ENCODE assay signal across 24 cellular contexts in genomic region chr2:43522177-43522576, GRCh38.
"Had no signal": no experiment of that assay in that cellular context is flagged by ENCODE, and none has a peak within 500 bp of the region (broad histone marks: within the 10 kb centered on the region; RNA-seq: fewer than 3 reads in every experiment).

No MANE protein-coding gene starts in this region.

- DNase-seq: cortex of kidney; effector memory CD8-positive, alpha-beta T cell; foreskin fibroblast; gastrocnemius medialis; head of caudate nucleus; naive thymus-derived CD8-positive, alpha-beta T cell; nephron progenitor cell; nucleus accumbens; stimulated activated CD4-positive, alpha-beta T cell treated with anti-CD3 and anti-CD28 coated beads, Interleukin-12 subunit alpha, Interleukin-12 subunit beta, amount 100 ng/mL, for 4 hours; stimulated activated CD4-positive, alpha-beta T cell treated with anti-CD3 and anti-CD28 coated beads, Interleukin-1b, Interleukin-23, amount 100 ng/mL, for 48 hours; stimulated activated CD4-positive, alpha-beta T cell treated with anti-CD3 and anti-CD28 coated beads, Interleukin-4, amount 100 ng/mL, for 1 hour; stimulated activated CD8-positive, alpha-beta memory T cell treated with anti-CD3 and anti-CD28 coated beads, Interleukin-4, amount 100 ng/mL, for 48 hours; stimulated activated naive CD4-positive, alpha-beta T cell; stimulated activated naive CD8-positive, alpha-beta T cell treated with anti-CD3 and anti-CD28 coated beads, Interleukin-15, amount 100 ng/mL, for 72 hours; thyroid gland; trophoblast cell had no signal

- H3K4me1 Mint-ChIP-seq: nephron progenitor cell; stimulated activated naive CD8-positive, alpha-beta T cell treated with anti-CD3 and anti-CD28 coated beads, Interleukin-15, amount 100 ng/mL, for 72 hours had no signal

- H3K27me3 Mint-ChIP-seq: effector memory CD8-positive, alpha-beta T cell; naive thymus-derived CD8-positive, alpha-beta T cell; stimulated activated naive CD8-positive, alpha-beta T cell treated with anti-CD3 and anti-CD28 coated beads, Interleukin-15, amount 100 ng/mL, for 72 hours had no signal

- H3K4me3 Mint-ChIP-seq: effector memory CD8-positive, alpha-beta T cell; naive thymus-derived CD8-positive, alpha-beta T cell; nephron progenitor cell; stimulated activated naive CD8-positive, alpha-beta T cell treated with anti-CD3 and anti-CD28 coated beads, Interleukin-15, amount 100 ng/mL, for 72 hours had no signal

- H3K27me3 ChIP-seq: gastrocnemius medialis, right atrium auricular region, suprapubic skin, thyroid gland had no signal

- H3K36me3 ChIP-seq: prostate gland, right atrium auricular region, thyroid gland had no signal

- ATAC-seq: effector memory CD8-positive, alpha-beta T cell; esophagus mucosa; gastrocnemius medialis; left lobe of liver; naive thymus-derived CD8-positive, alpha-beta T cell; sciatic nerve; stimulated activated naive CD8-positive, alpha-beta T cell treated with anti-CD3 and anti-CD28 coated beads, Interleukin-15, amount 100 ng/mL, for 72 hours had no signal

- H3K9me3 ChIP-seq: gastrocnemius medialis, prostate gland, right atrium auricular region, suprapubic skin, thyroid gland had no signal

- H3K27ac ChIP-seq: gastrocnemius medialis, suprapubic skin had no signal

- H3K9me3 Mint-ChIP-seq: nephron progenitor cell had no signal

- H3K4me3 ChIP-seq: gastrocnemius medialis, lung, prostate gland, right atrium auricular region, smooth muscle cell, suprapubic skin, thyroid gland had no signal

- H3K27ac Mint-ChIP-seq: effector memory CD8-positive, alpha-beta T cell; nephron progenitor cell; stimulated activated naive CD8-positive, alpha-beta T cell treated with anti-CD3 and anti-CD28 coated beads, Interleukin-15, amount 100 ng/mL, for 72 hours had no signal
